1 cellular context compared by ENCODE assay signal in genomic region chr15:39579487-39580116, GRCh38.
TF ChIP-seq lines count a peak whose summit lies in the region.

No MANE protein-coding gene starts in this region.

TF ChIP-seq in WTC11, 78 proteins besides CTCF, POLR2A, EP300 and RAD21 (continued from another document):
- no peak for TF ChIP-seq STAT6 (CRISPR knock-in tag; conservative IDR thresholded peaks at IDR 0.05; ENCODE audit: low read depth)
- peak; percentile 81; the same call in 1 of the 2 replicates for TF ChIP-seq TEAD1 (CRISPR knock-in tag; IDR thresholded peaks at IDR 0.05)
